ENCODE assay signal across 32 cellular contexts in the genomic region with DNA sequence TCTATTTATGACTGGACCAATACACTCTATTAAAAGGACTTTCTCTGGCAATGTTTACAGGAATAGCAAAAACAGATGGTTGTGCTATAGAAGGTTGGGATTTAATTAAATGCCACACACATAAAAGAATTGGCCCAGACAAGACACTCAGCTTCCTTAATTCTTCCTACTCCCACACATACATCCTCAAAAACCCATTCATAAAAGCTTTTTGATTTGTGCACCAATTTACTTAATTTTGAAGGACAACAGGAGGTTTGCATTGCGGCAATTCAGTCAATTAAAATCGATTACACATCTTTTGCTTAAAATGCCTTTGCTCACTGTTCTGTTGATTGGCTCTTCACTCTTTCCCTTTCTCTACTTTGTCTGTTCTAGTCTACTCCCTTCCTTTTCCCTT.
"Had no signal": no experiment of that assay in that cellular context is flagged by ENCODE, and none has a peak within 500 bp of the region (broad histone marks: within the 10 kb centered on the region; RNA-seq: fewer than 3 reads in every experiment).

No MANE protein-coding gene starts in this region.

- H3K27ac ChIP-seq: neural progenitor cell, ovary, parathyroid adenoma, psoas muscle, right lobe of liver, sigmoid colon, skin epidermis, spleen, suprapubic skin, testis, tibial artery, transverse colon, upper lobe of right lung, uterus had no signal

- H3K4me2 ChIP-seq: neural progenitor cell, smooth muscle cell had no signal

- H3K9ac ChIP-seq: neural progenitor cell, parathyroid adenoma had no signal

- H2AFZ ChIP-seq: neural progenitor cell, parathyroid adenoma had no signal

- H3K9me3 Mint-ChIP-seq: nephron; neural progenitor cell; stimulated activated memory B cell treated with anti-CD40 and anti-IgM and Interleukin-4, amounts not matched to agents 10 μg/mL and 1 μg/mL and 100 μg/mL, for 72 hours; stimulated activated naive CD8-positive, alpha-beta T cell treated with anti-CD3 and anti-CD28 coated beads, Interleukin-15, amount 100 ng/mL, for 72 hours; type B pancreatic cell had no signal

- H3K79me2 ChIP-seq: parathyroid adenoma had no signal

- H3K4me3 ChIP-seq: neural progenitor cell, ovary, psoas muscle, right lobe of liver, sigmoid colon, skin epidermis, smooth muscle cell, spleen, suprapubic skin, testis, tibial artery, transverse colon, upper lobe of right lung, uterus had no signal

- H3K36me3 ChIP-seq: neural progenitor cell, ovary, right lobe of liver, sigmoid colon, spleen, suprapubic skin, tibial artery, transverse colon, upper lobe of right lung, uterus had no signal

- H3K4me1 Mint-ChIP-seq: natural killer cell; nephron; neural progenitor cell; stimulated activated naive CD8-positive, alpha-beta T cell treated with anti-CD3 and anti-CD28 coated beads, Interleukin-15, amount 100 ng/mL, for 72 hours had no signal

- H3K9me3 ChIP-seq: ovary, psoas muscle, right lobe of liver, sigmoid colon, spleen, suprapubic skin, testis, tibial artery, transverse colon, upper lobe of right lung, uterus had no signal

- H3K36me3 Mint-ChIP-seq: natural killer cell; neural progenitor cell; stimulated activated memory B cell treated with anti-CD40 and anti-IgM and Interleukin-4, amounts not matched to agents 10 μg/mL and 1 μg/mL and 100 μg/mL, for 72 hours; type B pancreatic cell had no signal

- H3K27me3 Mint-ChIP-seq: progenitor cell of endocrine pancreas; stimulated activated memory B cell treated with anti-CD40 and anti-IgM and Interleukin-4, amounts not matched to agents 10 μg/mL and 1 μg/mL and 100 μg/mL, for 72 hours; stimulated activated naive CD8-positive, alpha-beta T cell treated with anti-CD3 and anti-CD28 coated beads, Interleukin-15, amount 100 ng/mL, for 72 hours; type B pancreatic cell had no signal

- H3K27me3 ChIP-seq: neural progenitor cell, ovary, sigmoid colon, spleen, suprapubic skin, testis, tibial artery, transverse colon, upper lobe of right lung, uterus had no signal

- H3K4me1 ChIP-seq: neural progenitor cell, parathyroid adenoma, psoas muscle, right lobe of liver, sigmoid colon, spleen, suprapubic skin, testis, tibial artery, transverse colon, upper lobe of right lung, uterus had no signal

- DNase-seq: natural killer cell; occipital lobe; ovary; posterior cingulate gyrus; psoas muscle; right cardiac atrium; right lobe of liver; sigmoid colon; spleen; stimulated activated CD4-positive, alpha-beta T cell treated with anti-CD3 and anti-CD28 coated beads, Interleukin-12 subunit alpha, Interleukin-12 subunit beta, amount 100 ng/mL, for 4 hours; stimulated activated CD4-positive, alpha-beta T cell treated with anti-CD3 and anti-CD28 coated beads, Interleukin-1b, Interleukin-23, amount 100 ng/mL, for 48 hours; stimulated activated CD4-positive, alpha-beta T cell treated with anti-CD3 and anti-CD28 coated beads, Interleukin-4, amount 100 ng/mL, for 1 hour; stimulated activated CD4-positive, alpha-beta T cell treated with anti-CD3 and anti-CD28 coated beads, Interleukin-4, amount 100 ng/mL, for 4 hours; stimulated activated CD8-positive, alpha-beta memory T cell treated with anti-CD3 and anti-CD28 coated beads, Interleukin-4, amount 100 ng/mL, for 48 hours; stimulated activated naive CD4-positive, alpha-beta T cell; stimulated activated naive CD8-positive, alpha-beta T cell treated with anti-CD3 and anti-CD28 coated beads, Interleukin-15, amount 100 ng/mL, for 72 hours; stimulated activated naive CD8-positive, alpha-beta T cell treated with anti-CD3 and anti-CD28 coated beads, Interleukin-15, Interleukin-2, amounts not matched to agents 100 U/mL and 50 U/mL, for 24 hours; substantia nigra; testis; tibial artery; transverse colon; upper lobe of right lung; uterus had no signal

- H3K27ac Mint-ChIP-seq: natural killer cell; nephron; neural progenitor cell; progenitor cell of endocrine pancreas; stimulated activated memory B cell treated with anti-CD40 and anti-IgM and Interleukin-4, amounts not matched to agents 10 μg/mL and 1 μg/mL and 100 μg/mL, for 72 hours; stimulated activated naive CD8-positive, alpha-beta T cell treated with anti-CD3 and anti-CD28 coated beads, Interleukin-15, amount 100 ng/mL, for 72 hours; type B pancreatic cell had no signal

- H3K4me3 Mint-ChIP-seq: natural killer cell; nephron; neural progenitor cell; stimulated activated memory B cell treated with anti-CD40 and anti-IgM and Interleukin-4, amounts not matched to agents 10 μg/mL and 1 μg/mL and 100 μg/mL, for 72 hours; stimulated activated naive CD8-positive, alpha-beta T cell treated with anti-CD3 and anti-CD28 coated beads, Interleukin-15, amount 100 ng/mL, for 72 hours; type B pancreatic cell had no signal
